ENCODE assay signal across 7 cellular contexts in genomic region chr10:126716366-126716765, GRCh38. TPM values are rescaled to one million over a fixed set of nuclear protein-coding genes. Genes with fewer than 3 reads are reported as not detected.
"Had no signal": no experiment of that assay in that cellular context is flagged by ENCODE, and none has a peak within 500 bp of the region (broad histone marks: within the 10 kb centered on the region; RNA-seq: fewer than 3 reads in every experiment).

No MANE protein-coding gene starts in this region.

- H3K36me3 ChIP-seq: HAP-1 had no signal

- H3K27ac Mint-ChIP-seq: GM23338, HFFc6 had no signal

- H2AFZ ChIP-seq: GM23248 had no signal

- H3K9me3 ChIP-seq: HAP-1 had no signal

- H3K27ac ChIP-seq: GM23248 had no signal

- DNase-seq: GM23248, GOT3, H7, HFFc6 had no signal

- H3K4me3 Mint-ChIP-seq: GM23338, HFFc6 had no signal

- H3K4me1 ChIP-seq: HAP-1 had no signal

- H3K4me2 ChIP-seq: GM23338 had no signal

- H3K4me3 ChIP-seq: GM23248, GM23338, HAP-1 had no signal

- H3K9ac ChIP-seq: GM23248 had no signal

RNA-seq across cellular contexts. Expression of gene C10orf90, which starts 45.9 kb away (rescaled TPM):
- total RNA-seq: H1, HFFc6 had no signal
